11 cellular contexts compared by ENCODE assay signal in the genomic region with DNA sequence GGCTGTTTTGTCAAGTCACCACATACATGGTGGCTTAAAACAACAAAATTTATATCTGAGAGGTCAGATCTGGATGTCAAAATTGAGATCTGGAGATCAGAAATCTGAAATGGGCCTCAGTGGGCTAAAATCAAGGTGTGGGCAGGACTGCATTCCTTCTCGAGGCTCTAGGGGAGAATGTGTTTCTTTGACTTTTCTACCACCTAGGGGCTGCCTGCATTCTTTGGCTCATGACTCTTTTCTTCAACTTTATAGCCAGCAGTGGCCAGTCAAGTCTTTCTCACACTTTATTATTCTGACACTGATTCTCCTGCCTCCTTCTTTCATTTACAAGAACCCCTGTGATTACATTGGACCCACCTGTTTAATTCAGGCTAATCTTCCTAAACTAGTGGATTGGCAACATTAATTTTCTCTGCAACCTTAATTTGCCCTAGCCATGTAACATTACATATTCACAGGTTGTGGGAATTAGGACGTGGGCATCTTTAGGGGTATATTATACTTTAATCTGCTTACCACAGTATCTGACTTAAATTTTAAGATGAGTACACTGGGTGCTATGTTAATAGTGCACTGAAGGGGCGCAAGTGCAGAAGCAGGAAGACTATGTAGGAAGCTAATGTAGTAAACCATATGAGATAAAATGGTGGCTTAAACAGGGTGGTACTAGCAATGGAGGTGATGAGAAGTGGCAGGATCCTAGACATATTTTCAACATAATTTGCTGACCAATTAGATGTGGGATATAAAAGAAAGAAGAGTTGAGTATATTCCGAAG.
DNase-seq lines count a peak whose midpoint lies in the region; ATAC-seq and TF ChIP-seq lines count a peak whose summit lies in the region.
"Had no signal": no experiment of that assay in that cellular context is flagged by ENCODE, and none has a peak within 500 bp of the region (broad histone marks: within the 10 kb centered on the region; RNA-seq: fewer than 3 reads in every experiment).

No MANE protein-coding gene starts in this region.

- peak; percentile 70 for ATAC-seq in GM21529 (IDR thresholded peaks at IDR 0.05; ENCODE audit: unreplicated experiment)

- TF ChIP-seq CTCF in LNCAP (IDR thresholded peaks at IDR 0.05), result peak; percentile 21; the same call in 1 of the 2 replicates
- peak; percentile 35 for TF ChIP-seq CTCF in epithelial cell of proximal tubule (conservative IDR thresholded peaks at IDR 0.05; ENCODE audit: low read depth, low read length)
- TF ChIP-seq CTCF in GM10248 (IDR thresholded peaks at IDR 0.05; ENCODE audit: control extremely low read depth, extremely low read depth, low read depth, missing control alignments), result no peak

- DNase-seq in ELF-1 (ENCODE audit: low read depth, low spot score) (peak; percentile 28), epithelial cell of proximal tubule (ENCODE audit: low read depth) (no peak), NCI-H2227 (lab: John Stamatoyannopoulos, UW; ENCODE audit: unreplicated experiment) (no peak), amniotic stem cell (lab: John Stamatoyannopoulos, UW) (no peak), GM10248 (ENCODE audit: extremely low spot score) (no peak)
- DNase-seq in activated CD8-positive, alpha-beta memory T cell treated with anti-CD3 and anti-CD28 coated beads for 24 hours, result no peak
- DNase-seq: aorta; NCI-H526 treated with DMSO at 0.1 percent for 48 hours; stimulated activated CD4-positive, alpha-beta T cell treated with anti-CD3 and anti-CD28 coated beads, Interleukin-2, amount 100 ng/mL, for 48 hours had no signal

- CTCF ChIA-PET in GM10248 (lab: Yijun Ruan, JAX), result interaction anchor here (0.7 to 1.1 kb wide), 3 partner anchors 18 to 98 kb away, joined by 3 read pairs; no protein-coding TSS in a partner anchor

- H3K4me3 ChIP-seq in epithelial cell of proximal tubule (ENCODE audit: low read depth, low read length), result no peak overlapping the region

- POLR2A ChIA-PET in GM10248 (lab: Yijun Ruan, JAX), result no interaction called here
